25 cellular contexts compared by ENCODE assay signal in genomic region chr9:109865521-109865920, GRCh38.
"Had no signal": no experiment of that assay in that cellular context is flagged by ENCODE, and none has a peak within 500 bp of the region (broad histone marks: within the 10 kb centered on the region; RNA-seq: fewer than 3 reads in every experiment).

No MANE protein-coding gene starts in this region.

- H3K4me2 ChIP-seq: SK-N-SH had no signal

- H3K4me3 Mint-ChIP-seq: activated CD4-positive, alpha-beta memory T cell treated with anti-CD3 and anti-CD28 coated beads, Interleukin-2, amount 10 ng/mL, durations not matched to agents 7 days and 5 days; activated CD4-positive, alpha-beta T cell treated with anti-CD3 and anti-CD28 coated beads for 36 hours; activated naive CD4-positive, alpha-beta T cell treated with anti-CD3 and anti-CD28 coated beads, Interleukin-2, amount 10 ng/mL, durations not matched to agents 7 days and 5 days; activated naive CD8-positive, alpha-beta T cell treated with anti-CD3 and anti-CD28 coated beads for 36 hours; activated T-cell treated with anti-CD3 and anti-CD28 coated beads, Interleukin-2, amount 50 U/mL, for 72 hours had no signal

- H3K9me3 Mint-ChIP-seq: activated CD4-positive, alpha-beta memory T cell treated with anti-CD3 and anti-CD28 coated beads, Interleukin-2, amount 10 ng/mL, durations not matched to agents 7 days and 5 days; activated naive CD4-positive, alpha-beta T cell treated with anti-CD3 and anti-CD28 coated beads, Interleukin-2, amount 10 ng/mL, durations not matched to agents 7 days and 5 days; activated naive CD8-positive, alpha-beta T cell treated with anti-CD3 and anti-CD28 coated beads for 36 hours; activated T-cell treated with anti-CD3 and anti-CD28 coated beads, Interleukin-2, amount 50 U/mL, for 72 hours; activated T-helper 2 cell treated with anti-CD3 and anti-CD28 coated beads, Interferon-gamma antibody, Interleukin-2, Interleukin-4, amounts not matched to agents 10 μg/mL and 5 μg/mL and 100 μg/mL, durations not matched to agents 14 hours and 24 hours and 36 hours had no signal

- H3K9me3 ChIP-seq: SJCRH30, SK-N-SH had no signal

- H3K27ac ChIP-seq: RWPE1, SJCRH30, WERI-Rb-1 had no signal

- H3K36me3 Mint-ChIP-seq: activated naive CD4-positive, alpha-beta T cell treated with anti-CD3 and anti-CD28 coated beads, Interleukin-2, amount 10 ng/mL, durations not matched to agents 7 days and 5 days; activated naive CD8-positive, alpha-beta T cell treated with anti-CD3 and anti-CD28 coated beads for 36 hours had no signal

- DNase-seq: activated CD4-positive, alpha-beta memory T cell treated with anti-CD3 and anti-CD28 coated beads, Interleukin-2, amount 10 ng/mL, durations not matched to agents 7 days and 5 days; activated CD4-positive, alpha-beta T cell treated with anti-CD3 and anti-CD28 coated beads for 36 hours; activated CD4-positive, alpha-beta T cell treated with anti-CD3 and anti-CD28 coated beads, Interleukin-2, amount 50 U/mL, for 1 hour; activated gamma-delta T cell treated with Interleukin-2 at 50 U/mL for 16 hours; activated naive CD4-positive, alpha-beta T cell treated with anti-CD3 and anti-CD28 coated beads, Interleukin-2, amount 10 ng/mL, durations not matched to agents 7 days and 5 days; activated naive CD8-positive, alpha-beta T cell treated with anti-CD3 and anti-CD28 coated beads for 36 hours; activated T-cell treated with anti-CD3 and anti-CD28 coated beads, Interleukin-2, amount 50 U/mL, for 72 hours; anterior cingulate cortex; KG1; NCI-H1092; NCI-H1417; NCI-H2029; NCI-H2107; NCI-H2171 treated with DMSO at 0.1 percent for 48 hours; NCI-H510A treated with DMSO at 0.1 percent for 48 hours; NCI-H69; NK-92 treated with Interleukin-12 subunit alpha and Interleukin-12 subunit beta, amount 100 ng/mL, for 24 hours; OCI-M1; Right ventricle myocardium superior; SJCRH30; SK-N-SH; T-helper 1 cell; WERI-Rb-1 had no signal

- H3K4me3 ChIP-seq: SJCRH30 had no signal

- H3K27me3 ChIP-seq: SJCRH30 had no signal

- H3K27ac Mint-ChIP-seq: activated CD4-positive, alpha-beta memory T cell treated with anti-CD3 and anti-CD28 coated beads, Interleukin-2, amount 10 ng/mL, durations not matched to agents 7 days and 5 days; activated CD4-positive, alpha-beta T cell treated with anti-CD3 and anti-CD28 coated beads for 36 hours; activated naive CD4-positive, alpha-beta T cell treated with anti-CD3 and anti-CD28 coated beads, Interleukin-2, amount 10 ng/mL, durations not matched to agents 7 days and 5 days; activated naive CD8-positive, alpha-beta T cell treated with anti-CD3 and anti-CD28 coated beads for 36 hours; activated T-cell treated with anti-CD3 and anti-CD28 coated beads, Interleukin-2, amount 50 U/mL, for 72 hours; activated T-helper 2 cell treated with anti-CD3 and anti-CD28 coated beads, Interferon-gamma antibody, Interleukin-2, Interleukin-4, amounts not matched to agents 10 μg/mL and 5 μg/mL and 100 μg/mL, durations not matched to agents 14 hours and 24 hours and 36 hours had no signal

- H3K9me2 ChIP-seq: SK-N-SH had no signal

- H3K9ac ChIP-seq: SK-N-SH had no signal

- H3K4me1 Mint-ChIP-seq: activated CD4-positive, alpha-beta memory T cell treated with anti-CD3 and anti-CD28 coated beads, Interleukin-2, amount 10 ng/mL, durations not matched to agents 7 days and 5 days; activated CD4-positive, alpha-beta T cell treated with anti-CD3 and anti-CD28 coated beads for 36 hours; activated naive CD4-positive, alpha-beta T cell treated with anti-CD3 and anti-CD28 coated beads, Interleukin-2, amount 10 ng/mL, durations not matched to agents 7 days and 5 days; activated naive CD8-positive, alpha-beta T cell treated with anti-CD3 and anti-CD28 coated beads for 36 hours had no signal

- H3K36me3 ChIP-seq: WERI-Rb-1 had no signal
